Comparison of ENCODE assay signal across 8 cellular contexts in the genomic region with DNA sequence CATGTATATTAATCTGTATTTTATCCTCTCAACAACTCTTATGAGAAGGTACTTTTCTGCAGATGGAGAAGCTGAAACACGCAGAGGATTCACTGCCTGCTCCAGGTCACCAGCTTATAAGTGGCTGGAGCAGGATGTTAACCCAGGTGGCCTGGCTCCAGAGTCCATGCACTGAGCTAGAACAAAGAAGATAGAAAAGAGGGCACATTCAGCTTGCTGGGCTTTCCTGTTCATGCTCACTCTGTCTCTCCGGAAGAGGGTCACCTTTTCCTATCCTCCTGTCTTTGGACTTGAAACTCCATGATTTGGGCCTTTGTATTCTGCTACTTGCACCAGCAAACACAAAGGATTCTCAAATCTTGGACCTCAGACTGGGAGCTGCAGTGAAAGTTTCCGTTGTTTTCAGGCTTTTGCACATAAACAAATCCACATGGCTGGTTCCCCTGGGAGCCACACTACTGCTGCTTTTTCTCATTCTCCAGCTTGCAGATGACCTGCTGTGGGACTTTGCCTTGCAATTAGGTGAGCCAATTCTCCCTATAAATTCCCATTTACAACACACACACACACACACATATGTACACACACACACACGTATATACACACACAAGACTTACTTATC.
DNase-seq lines count a peak whose midpoint lies in the region; ATAC-seq lines count a peak whose summit lies in the region.

No MANE protein-coding gene starts in this region.

- H3K9ac ChIP-seq in HUES64 (ENCODE audit: low read depth, low read length) (no peak overlapping the region), mucosa of stomach (ENCODE audit: low read length) (peak overlapping the region; percentile 82)

- peak overlapping the region; percentile 78; the same call in 1 of the 2 replicates for H3K4me3 ChIP-seq in HUES64 (ENCODE audit: low read length)
- H3K4me3 ChIP-seq in mucosa of stomach (ENCODE audit: low read length): no peak overlapping the region

- intact Hi-C loops in activated T-helper 1 cell treated with anti-CD3 and anti-CD28 coated beads, Interleukin-12 subunit alpha, Interleukin-12 subunit beta, Interleukin-2, Interleukin-4 antibody, amounts not matched to agents 30 ng/mL and 10 ng/mL and 1 ng/mL, durations not matched to agents 14 hours and 24 hours and 36 hours (cut with micrococcal nuclease): loop anchor here (5.0 kb wide), 3 partner anchors 115 to 365 kb away; a partner anchor contains a TSS

- WGBS in HUES64: 61% methylated on average over 4 of the region's 4 CpGs

- peaks cover 8% of the 10 kb centered on the region for H3K36me3 Mint-ChIP-seq in activated T-helper 1 cell treated with anti-CD3 and anti-CD28 coated beads, Interleukin-12 subunit alpha, Interleukin-12 subunit beta, Interleukin-2, Interleukin-4 antibody, amounts not matched to agents 30 ng/mL and 10 ng/mL and 1 ng/mL, durations not matched to agents 14 hours and 24 hours and 36 hours (ENCODE audit: low read depth)

- DNase-seq in COLO668 (lab: John Stamatoyannopoulos, UW; ENCODE audit: unreplicated experiment) (peak; percentile 27), CD1c-positive myeloid dendritic cell (ENCODE audit: extremely low spot score) (no peak), HuH-7 (ENCODE audit: low spot score) (no peak)
- no peak for DNase-seq in activated T-helper 1 cell treated with anti-CD3 and anti-CD28 coated beads, Interleukin-12 subunit alpha, Interleukin-12 subunit beta, Interleukin-2, Interleukin-4 antibody, amounts not matched to agents 30 ng/mL and 10 ng/mL and 1 ng/mL, durations not matched to agents 14 hours and 24 hours and 36 hours (ENCODE audit: low spot score)

- peak overlapping the region; percentile 94 for H3K27ac Mint-ChIP-seq in activated T-helper 1 cell treated with anti-CD3 and anti-CD28 coated beads, Interleukin-12 subunit alpha, Interleukin-12 subunit beta, Interleukin-2, Interleukin-4 antibody, amounts not matched to agents 30 ng/mL and 10 ng/mL and 1 ng/mL, durations not matched to agents 14 hours and 24 hours and 36 hours

- no peaks in the 10 kb centered on the region for H3K27me3 Mint-ChIP-seq in activated T-helper 1 cell treated with anti-CD3 and anti-CD28 coated beads, Interleukin-12 subunit alpha, Interleukin-12 subunit beta, Interleukin-2, Interleukin-4 antibody, amounts not matched to agents 30 ng/mL and 10 ng/mL and 1 ng/mL, durations not matched to agents 14 hours and 24 hours and 36 hours (ENCODE audit: insufficient read depth)

- no peak for ATAC-seq in GM18858 (IDR thresholded peaks at IDR 0.05; ENCODE audit: unreplicated experiment)
- ATAC-seq in HG03196 (IDR thresholded peaks at IDR 0.05; ENCODE audit: unreplicated experiment): no peak

- peaks cover 11% of the 10 kb centered on the region for H3K4me1 ChIP-seq in HUES64 (ENCODE audit: insufficient read depth, low read length)
- H3K4me1 ChIP-seq in mucosa of stomach (ENCODE audit: control insufficient read depth, insufficient read depth, low read length): peaks cover 5% of the 10 kb centered on the region

- H3K27me3 ChIP-seq in HUES64 (ENCODE audit: insufficient read depth, low read length): no peaks in the 10 kb centered on the region
- H3K27me3 ChIP-seq in mucosa of stomach (ENCODE audit: control insufficient read depth, insufficient read depth, low read length): no peaks in the 10 kb centered on the region

- H3K36me3 ChIP-seq in HUES64 (ENCODE audit: insufficient read depth, low read length): no peaks in the 10 kb centered on the region
- no peaks in the 10 kb centered on the region for H3K36me3 ChIP-seq in mucosa of stomach (ENCODE audit: control insufficient read depth, insufficient read depth, low read length)

- H3K27ac ChIP-seq in HUES64 (ENCODE audit: low read depth, low read length): no peak overlapping the region

- no peaks in the 10 kb centered on the region for H3K9me3 Mint-ChIP-seq in activated T-helper 1 cell treated with anti-CD3 and anti-CD28 coated beads, Interleukin-12 subunit alpha, Interleukin-12 subunit beta, Interleukin-2, Interleukin-4 antibody, amounts not matched to agents 30 ng/mL and 10 ng/mL and 1 ng/mL, durations not matched to agents 14 hours and 24 hours and 36 hours

- peak overlapping the region; percentile 95 for H3K4me3 Mint-ChIP-seq in activated T-helper 1 cell treated with anti-CD3 and anti-CD28 coated beads, Interleukin-12 subunit alpha, Interleukin-12 subunit beta, Interleukin-2, Interleukin-4 antibody, amounts not matched to agents 30 ng/mL and 10 ng/mL and 1 ng/mL, durations not matched to agents 14 hours and 24 hours and 36 hours

- H3K9me3 ChIP-seq in HUES64 (ENCODE audit: insufficient read depth, low read depth, low read length) (no peaks in the 10 kb centered on the region), mucosa of stomach (ENCODE audit: control insufficient read depth, low read length) (no peaks in the 10 kb centered on the region)

- peaks cover 31% of the 10 kb centered on the region for H3K4me1 Mint-ChIP-seq in activated T-helper 1 cell treated with anti-CD3 and anti-CD28 coated beads, Interleukin-12 subunit alpha, Interleukin-12 subunit beta, Interleukin-2, Interleukin-4 antibody, amounts not matched to agents 30 ng/mL and 10 ng/mL and 1 ng/mL, durations not matched to agents 14 hours and 24 hours and 36 hours (ENCODE audit: low read depth)
